ENCODE assay signal across 1 cellular context in genomic region chr12:32049956-32050355, GRCh38.
TF ChIP-seq lines count a peak whose summit lies in the region.

No MANE protein-coding gene starts in this region.

TF ChIP-seq in SK-N-SH, 30 proteins besides CTCF, POLR2A, EP300 and RAD21 (continued from another document):
- TF ChIP-seq, protein P1, sequence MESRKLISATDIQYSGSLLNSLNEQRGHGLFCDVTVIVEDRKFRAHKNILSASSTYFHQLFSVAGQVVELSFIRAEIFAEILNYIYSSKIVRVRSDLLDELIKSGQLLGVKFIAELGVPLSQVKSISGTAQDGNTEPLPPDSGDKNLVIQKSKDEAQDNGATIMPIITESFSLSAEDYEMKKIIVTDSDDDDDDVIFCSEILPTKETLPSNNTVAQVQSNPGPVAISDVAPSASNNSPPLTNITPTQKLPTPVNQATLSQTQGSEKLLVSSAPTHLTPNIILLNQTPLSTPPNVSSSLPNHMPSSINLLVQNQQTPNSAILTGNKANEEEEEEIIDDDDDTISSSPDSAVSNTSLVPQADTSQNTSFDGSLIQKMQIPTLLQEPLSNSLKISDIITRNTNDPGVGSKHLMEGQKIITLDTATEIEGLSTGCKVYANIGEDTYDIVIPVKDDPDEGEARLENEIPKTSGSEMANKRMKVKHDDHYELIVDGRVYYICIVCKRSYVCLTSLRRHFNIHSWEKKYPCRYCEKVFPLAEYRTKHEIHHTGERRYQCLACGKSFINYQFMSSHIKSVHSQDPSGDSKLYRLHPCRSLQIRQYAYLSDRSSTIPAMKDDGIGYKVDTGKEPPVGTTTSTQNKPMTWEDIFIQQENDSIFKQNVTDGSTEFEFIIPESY (IDR thresholded peaks at IDR 0.05; ENCODE audit: borderline replicate concordance, low read depth): no peak
- TF ChIP-seq TCF12 (IDR thresholded peaks at IDR 0.05): no peak
- TF ChIP-seq FOSL2 (IDR thresholded peaks at IDR 0.05; ENCODE audit: borderline replicate concordance, low read depth): no peak
- no peak for TF ChIP-seq RFX5 (IDR thresholded peaks at IDR 0.05; ENCODE audit: low read length)
- no peak for TF ChIP-seq FOXJ3 (CRISPR knock-in tag; IDR thresholded peaks at IDR 0.05)
